28 cellular contexts compared by ENCODE assay signal in the genomic region with DNA sequence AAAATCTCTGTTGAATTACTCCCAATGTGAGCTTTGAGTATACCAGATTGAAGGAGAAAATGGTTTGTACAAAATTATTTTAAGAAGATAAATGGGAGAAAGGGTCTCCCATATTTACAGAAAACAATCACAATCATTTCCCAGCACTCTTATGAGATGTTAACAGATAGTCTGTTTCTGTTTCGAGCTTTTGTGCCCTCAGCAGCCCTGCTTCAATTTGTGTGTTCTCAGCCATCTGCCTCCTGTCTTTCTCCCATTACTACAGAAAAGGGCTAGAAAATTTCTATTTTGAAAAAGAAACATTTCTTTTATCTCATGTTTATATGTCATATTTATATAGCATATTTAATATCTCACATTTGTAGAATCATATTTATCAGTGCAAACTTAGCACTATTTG.
DNase-seq lines count a peak whose midpoint lies in the region; ATAC-seq and TF ChIP-seq lines count a peak whose summit lies in the region.
"Had no signal": no experiment of that assay in that cellular context is flagged by ENCODE, and none has a peak within 500 bp of the region (broad histone marks: within the 10 kb centered on the region; RNA-seq: fewer than 3 reads in every experiment).

No MANE protein-coding gene starts in this region.

- DNase-seq in activated naive CD8-positive, alpha-beta T cell treated with anti-CD3 and anti-CD28 coated beads for 36 hours, result no peak
- DNase-seq in NCI-H1694 treated with DMSO at 0.1 percent for 48 hours (lab: John Stamatoyannopoulos, UW) (no peak), HCEC 1CT (no peak), gastrocnemius medialis (no peak)
- DNase-seq: ACHN; activated CD4-positive, alpha-beta T cell treated with anti-CD3 and anti-CD28 coated beads, Interleukin-2, amount 50 U/mL, for 4 hours; activated CD8-positive, alpha-beta memory T cell treated with anti-CD3 and anti-CD28 coated beads, Interleukin-2, amount 50 U/mL, for 4 hours; activated naive CD4-positive, alpha-beta T cell treated with anti-CD3 and anti-CD28 coated beads, Interleukin-2, amount 50 U/mL, for 16 hours; anterior cingulate cortex; BE2C; CD8-positive, alpha-beta T cell; DMS 273 treated with DMSO at 0.1 percent for 48 hours; EL; left colon; NCI-H1436 treated with DMSO at 0.1 percent for 48 hours; NCI-H2107; NCI-H446 treated with DMSO at 0.1 percent for 48 hours; NCI-H774; stimulated activated CD4-positive, alpha-beta T cell treated with anti-CD3 and anti-CD28 coated beads, Interleukin-4, amount 100 ng/mL, for 4 hours; SW 1271; T1000 had no signal

- H3K36me3 ChIP-seq in OCI-LY3 (replicated peaks; ENCODE audit: low read depth, low read length) (no peaks in the 10 kb centered on the region), gastrocnemius medialis (no peaks in the 10 kb centered on the region)
- H3K36me3 ChIP-seq: BE2C had no signal

- no peaks in the 10 kb centered on the region for H3K27me3 ChIP-seq in OCI-LY3 (ENCODE audit: low read depth, low read length)
- no peaks in the 10 kb centered on the region for H3K27me3 ChIP-seq in gastrocnemius medialis
- H3K27me3 ChIP-seq: BE2C had no signal

- peak overlapping the region; percentile 97 for H3K27ac ChIP-seq in OCI-LY3 (ENCODE audit: low read length)
- no peak overlapping the region for H3K27ac ChIP-seq in gastrocnemius medialis

- H3K4me2 ChIP-seq in OCI-LY3 (ENCODE audit: low read length), result peak overlapping the region; percentile 93

- H4K20me1 ChIP-seq in OCI-LY3 (ENCODE audit: insufficient read depth, low read length), result no peaks in the 10 kb centered on the region

- ATAC-seq in GM21515 (IDR thresholded peaks at IDR 0.05; ENCODE audit: unreplicated experiment) (peak; percentile 25), gastrocnemius medialis (no peak)
- ATAC-seq in stimulated activated memory B cell treated with anti-CD40 and anti-IgM and Interleukin-4, amounts not matched to agents 10 μg/mL and 1 μg/mL and 100 μg/mL, for 72 hours, result no peak
- ATAC-seq: CD8-positive, alpha-beta T cell; left colon had no signal

- H3K4me3 ChIP-seq in OCI-LY3 (ENCODE audit: low read length), result peak overlapping the region; percentile 50
- no peak overlapping the region for H3K4me3 ChIP-seq in gastrocnemius medialis

- H3K36me3 Mint-ChIP-seq in activated naive CD8-positive, alpha-beta T cell, result peaks cover 4% of the 10 kb centered on the region
- H3K36me3 Mint-ChIP-seq in activated naive CD8-positive, alpha-beta T cell treated with anti-CD3 and anti-CD28 coated beads for 36 hours, result peaks cover 27% of the 10 kb centered on the region
- no peaks in the 10 kb centered on the region for H3K36me3 Mint-ChIP-seq in stimulated activated memory B cell treated with anti-CD40 and anti-IgM and Interleukin-4, amounts not matched to agents 10 μg/mL and 1 μg/mL and 100 μg/mL, for 72 hours
- H3K36me3 Mint-ChIP-seq: CD8-positive, alpha-beta T cell; IgD-negative memory B cell; type B pancreatic cell had no signal

- H3K4me1 ChIP-seq in OCI-LY3 (ENCODE audit: low read length) (peaks cover 79% of the 10 kb centered on the region), gastrocnemius medialis (peaks cover 0 to 18% of the 10 kb centered on the region in 2 donors)
- H3K4me1 ChIP-seq: BE2C had no signal

- H2AFZ ChIP-seq in OCI-LY3 (ENCODE audit: low read depth, low read length), result no peak overlapping the region

- H3K79me2 ChIP-seq in OCI-LY3 (ENCODE audit: low read length), result peaks cover 14% of the 10 kb centered on the region; the same call in 1 of the 2 replicates

- peak overlapping the region; percentile 51 for H3K27ac Mint-ChIP-seq in activated naive CD8-positive, alpha-beta T cell
- no peak overlapping the region for H3K27ac Mint-ChIP-seq in activated naive CD8-positive, alpha-beta T cell treated with anti-CD3 and anti-CD28 coated beads for 36 hours
- peak overlapping the region; percentile 0 for H3K27ac Mint-ChIP-seq in stimulated activated memory B cell treated with anti-CD40 and anti-IgM and Interleukin-4, amounts not matched to agents 10 μg/mL and 1 μg/mL and 100 μg/mL, for 72 hours
- H3K27ac Mint-ChIP-seq: CD8-positive, alpha-beta T cell; type B pancreatic cell had no signal

- H3K27me3 Mint-ChIP-seq in activated naive CD8-positive, alpha-beta T cell, result no peaks in the 10 kb centered on the region
- no peaks in the 10 kb centered on the region for H3K27me3 Mint-ChIP-seq in activated naive CD8-positive, alpha-beta T cell treated with anti-CD3 and anti-CD28 coated beads for 36 hours
- no peaks in the 10 kb centered on the region for H3K27me3 Mint-ChIP-seq in stimulated activated memory B cell treated with anti-CD40 and anti-IgM and Interleukin-4, amounts not matched to agents 10 μg/mL and 1 μg/mL and 100 μg/mL, for 72 hours
- H3K27me3 Mint-ChIP-seq: IgD-negative memory B cell, type B pancreatic cell had no signal

- intact Hi-C loops in gastrocnemius medialis (cut with DNase I; ENCODE audit: low total_unique reads), result no loop called here

- peak overlapping the region; percentile 69 for H3K9ac ChIP-seq in OCI-LY3 (ENCODE audit: low read length)

- H3K9me3 ChIP-seq in OCI-LY3 (ENCODE audit: insufficient read depth, low read length), result no peaks in the 10 kb centered on the region
- H3K9me3 ChIP-seq in gastrocnemius medialis, result no peaks in the 10 kb centered on the region
- H3K9me3 ChIP-seq: BE2C had no signal

- H3K9me3 Mint-ChIP-seq in activated naive CD8-positive, alpha-beta T cell (ENCODE audit: low read depth), result no peaks in the 10 kb centered on the region
- H3K9me3 Mint-ChIP-seq in activated naive CD8-positive, alpha-beta T cell treated with anti-CD3 and anti-CD28 coated beads for 36 hours, result peaks cover 7% of the 10 kb centered on the region
- no peaks in the 10 kb centered on the region for H3K9me3 Mint-ChIP-seq in stimulated activated memory B cell treated with anti-CD40 and anti-IgM and Interleukin-4, amounts not matched to agents 10 μg/mL and 1 μg/mL and 100 μg/mL, for 72 hours
- H3K9me3 Mint-ChIP-seq: nephron had no signal

- no peak for TF ChIP-seq POLR2A in gastrocnemius medialis (IDR thresholded peaks at IDR 0.05)

- H3K4me1 Mint-ChIP-seq in activated naive CD8-positive, alpha-beta T cell (ENCODE audit: low read depth), result peaks cover 30% of the 10 kb centered on the region
- H3K4me1 Mint-ChIP-seq in activated naive CD8-positive, alpha-beta T cell treated with anti-CD3 and anti-CD28 coated beads for 36 hours, result peaks cover 28% of the 10 kb centered on the region
- peaks cover 28% of the 10 kb centered on the region for H3K4me1 Mint-ChIP-seq in stimulated activated memory B cell treated with anti-CD40 and anti-IgM and Interleukin-4, amounts not matched to agents 10 μg/mL and 1 μg/mL and 100 μg/mL, for 72 hours

- no peak overlapping the region for H3K4me3 Mint-ChIP-seq in activated naive CD8-positive, alpha-beta T cell
- H3K4me3 Mint-ChIP-seq in activated naive CD8-positive, alpha-beta T cell treated with anti-CD3 and anti-CD28 coated beads for 36 hours, result no peak overlapping the region
- no peak overlapping the region for H3K4me3 Mint-ChIP-seq in stimulated activated memory B cell treated with anti-CD40 and anti-IgM and Interleukin-4, amounts not matched to agents 10 μg/mL and 1 μg/mL and 100 μg/mL, for 72 hours
- H3K4me3 Mint-ChIP-seq: CD8-positive, alpha-beta T cell; nephron; type B pancreatic cell had no signal

- no peak for TF ChIP-seq CTCF in OCI-LY3 (IDR thresholded peaks at IDR 0.05; ENCODE audit: low read depth, low read length)
- TF ChIP-seq CTCF in gastrocnemius medialis (IDR thresholded peaks at IDR 0.05 in 4 of 5, conservative IDR thresholded peaks at IDR 0.05 in 1 of 5), result no peak

- in situ Hi-C loops in gastrocnemius medialis (cut with MboI; ENCODE audit: low sequenced_read_pairs in 4 of 4), result no loop called here
